12 cellular contexts compared by ENCODE assay signal in genomic region chr18:42025491-42025890, GRCh38.
A peak's percentile ranks its signal among the peaks of the same experiment; 100 is the strongest.
DNase-seq lines count a peak whose midpoint lies in the region; ATAC-seq and TF ChIP-seq lines count a peak whose summit lies in the region.
"Had no signal": no experiment of that assay in that cellular context is flagged by ENCODE, and none has a peak within 500 bp of the region (broad histone marks: within the 10 kb centered on the region; RNA-seq: fewer than 3 reads in every experiment).

No MANE protein-coding gene starts in this region.

- BruUV-seq in A673 (replicated peaks; lab: Mats Ljungman, UMichigan): no TSS peak

- no peaks in the 10 kb centered on the region for H3K9me3 Mint-ChIP-seq in endothelial cell (ENCODE audit: unreplicated experiment)

- DNase-seq in endothelial cell (ENCODE audit: low spot score): no peak
- no peak for DNase-seq in activated gamma-delta T cell treated with Interleukin-2 at 50 U/mL for 16 hours
- DNase-seq in A673 (ENCODE audit: low spot score): no peak
- DNase-seq in GM13977 (ENCODE audit: low spot score): no peak
- DNase-seq in posterior cingulate gyrus: no peak
- DNase-seq: activated CD8-positive, alpha-beta memory T cell treated with anti-CD3 and anti-CD28 coated beads, Interleukin-2, amount 50 U/mL, for 48 hours; erythroblast; NCI-H146 had no signal

- ATAC-seq in GM18870 (IDR thresholded peaks at IDR 0.05; ENCODE audit: unreplicated experiment): peak; percentile 9
- peak; percentile 29 for ATAC-seq in GM21529 (IDR thresholded peaks at IDR 0.05; ENCODE audit: unreplicated experiment)
- ATAC-seq in HG03108 (IDR thresholded peaks at IDR 0.05; ENCODE audit: unreplicated experiment): peak; percentile 1

- H3K4me3 Mint-ChIP-seq in endothelial cell (ENCODE audit: unreplicated experiment): no peak overlapping the region

- POLR2A ChIA-PET in A673 (lab: Charles Lee; ENCODE audit: low non-redundant PET): no interaction called here

- in situ Hi-C loops in GM13977 (cut with MboI; ENCODE audit: low pct_unique_long_range_greater_than_20kb, low sequenced_read_pairs, unreplicated experiment): no loop called here

- peaks cover 14% of the 10 kb centered on the region for H3K36me3 ChIP-seq in A673 (ENCODE audit: insufficient read depth, low read length, poor library complexity, severe bottlenecking)

- no peak overlapping the region for H3K27ac ChIP-seq in A673 (ENCODE audit: low read depth, low read length, poor library complexity, severe bottlenecking)
- H3K27ac ChIP-seq: skin epidermis had no signal

- intact Hi-C loops in A673 (cut with micrococcal nuclease; ENCODE audit: unreplicated experiment): no loop called here
- intact Hi-C loops in posterior cingulate gyrus (cut with DNase I): no loop called here

- H3K36me3 Mint-ChIP-seq in endothelial cell (ENCODE audit: low read depth, unreplicated experiment): no peaks in the 10 kb centered on the region

- no peaks in the 10 kb centered on the region for H3K27me3 ChIP-seq in A673 (replicated peaks; ENCODE audit: insufficient read depth, low read depth, low read length, poor library complexity)

- TF ChIP-seq CTCF in endothelial cell (IDR thresholded peaks at IDR 0.05; ENCODE audit: unreplicated experiment): no peak
- no peak for TF ChIP-seq CTCF in A673 (conservative IDR thresholded peaks at IDR 0.05; ENCODE audit: low read depth, low read length)
- no peak for TF ChIP-seq CTCF in GM13977 (IDR thresholded peaks at IDR 0.05; ENCODE audit: extremely low read depth, insufficient read depth, missing control alignments)

- peaks cover 19% of the 10 kb centered on the region for H3K4me1 ChIP-seq in A673 (ENCODE audit: insufficient read depth, low read length, poor library complexity, severe bottlenecking)

- peaks cover 15% of the 10 kb centered on the region for H3K4me1 Mint-ChIP-seq in endothelial cell (ENCODE audit: unreplicated experiment)

- peak overlapping the region; percentile 26 for H3K27ac Mint-ChIP-seq in endothelial cell (ENCODE audit: unreplicated experiment)

- H3K4me3 ChIP-seq in A673 (ENCODE audit: low read depth, low read length, poor library complexity, severe bottlenecking): no peak overlapping the region
- H3K4me3 ChIP-seq: skin epidermis had no signal

- CTCF ChIA-PET in A673 (lab: Charles Lee): no interaction called here

- H3K27me3 Mint-ChIP-seq in endothelial cell (ENCODE audit: unreplicated experiment): no peaks in the 10 kb centered on the region

- H3K9me3 ChIP-seq in A673 (ENCODE audit: low read depth, low read length, poor library complexity, severe bottlenecking): no peaks in the 10 kb centered on the region
